ENCODE assay signal across 1 cellular context in the genomic region with DNA sequence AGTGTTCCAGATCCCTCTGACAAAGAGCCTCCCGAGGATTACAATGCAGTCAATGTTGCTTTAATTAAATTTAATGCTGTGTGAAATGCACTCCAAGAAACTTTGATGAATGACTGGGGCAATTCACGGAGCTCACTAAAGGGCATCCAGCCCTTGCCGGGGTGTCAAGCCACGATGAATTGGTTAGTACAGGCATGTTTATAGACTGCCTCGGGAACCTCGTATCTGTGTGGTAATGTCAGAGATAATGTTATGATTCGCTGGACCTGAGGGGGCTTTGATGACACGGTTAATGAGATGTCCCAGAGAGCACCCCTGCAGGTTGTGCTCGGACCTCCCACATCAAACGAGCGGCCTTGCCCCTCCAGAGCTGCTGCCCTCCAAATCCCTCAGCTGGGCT.
TF ChIP-seq lines count a peak whose summit lies in the region.

No MANE protein-coding gene starts in this region.

TF ChIP-seq in GM23338, 12 proteins besides CTCF, POLR2A, EP300 and RAD21 (continued from another document):
- TF ChIP-seq, protein P1, sequence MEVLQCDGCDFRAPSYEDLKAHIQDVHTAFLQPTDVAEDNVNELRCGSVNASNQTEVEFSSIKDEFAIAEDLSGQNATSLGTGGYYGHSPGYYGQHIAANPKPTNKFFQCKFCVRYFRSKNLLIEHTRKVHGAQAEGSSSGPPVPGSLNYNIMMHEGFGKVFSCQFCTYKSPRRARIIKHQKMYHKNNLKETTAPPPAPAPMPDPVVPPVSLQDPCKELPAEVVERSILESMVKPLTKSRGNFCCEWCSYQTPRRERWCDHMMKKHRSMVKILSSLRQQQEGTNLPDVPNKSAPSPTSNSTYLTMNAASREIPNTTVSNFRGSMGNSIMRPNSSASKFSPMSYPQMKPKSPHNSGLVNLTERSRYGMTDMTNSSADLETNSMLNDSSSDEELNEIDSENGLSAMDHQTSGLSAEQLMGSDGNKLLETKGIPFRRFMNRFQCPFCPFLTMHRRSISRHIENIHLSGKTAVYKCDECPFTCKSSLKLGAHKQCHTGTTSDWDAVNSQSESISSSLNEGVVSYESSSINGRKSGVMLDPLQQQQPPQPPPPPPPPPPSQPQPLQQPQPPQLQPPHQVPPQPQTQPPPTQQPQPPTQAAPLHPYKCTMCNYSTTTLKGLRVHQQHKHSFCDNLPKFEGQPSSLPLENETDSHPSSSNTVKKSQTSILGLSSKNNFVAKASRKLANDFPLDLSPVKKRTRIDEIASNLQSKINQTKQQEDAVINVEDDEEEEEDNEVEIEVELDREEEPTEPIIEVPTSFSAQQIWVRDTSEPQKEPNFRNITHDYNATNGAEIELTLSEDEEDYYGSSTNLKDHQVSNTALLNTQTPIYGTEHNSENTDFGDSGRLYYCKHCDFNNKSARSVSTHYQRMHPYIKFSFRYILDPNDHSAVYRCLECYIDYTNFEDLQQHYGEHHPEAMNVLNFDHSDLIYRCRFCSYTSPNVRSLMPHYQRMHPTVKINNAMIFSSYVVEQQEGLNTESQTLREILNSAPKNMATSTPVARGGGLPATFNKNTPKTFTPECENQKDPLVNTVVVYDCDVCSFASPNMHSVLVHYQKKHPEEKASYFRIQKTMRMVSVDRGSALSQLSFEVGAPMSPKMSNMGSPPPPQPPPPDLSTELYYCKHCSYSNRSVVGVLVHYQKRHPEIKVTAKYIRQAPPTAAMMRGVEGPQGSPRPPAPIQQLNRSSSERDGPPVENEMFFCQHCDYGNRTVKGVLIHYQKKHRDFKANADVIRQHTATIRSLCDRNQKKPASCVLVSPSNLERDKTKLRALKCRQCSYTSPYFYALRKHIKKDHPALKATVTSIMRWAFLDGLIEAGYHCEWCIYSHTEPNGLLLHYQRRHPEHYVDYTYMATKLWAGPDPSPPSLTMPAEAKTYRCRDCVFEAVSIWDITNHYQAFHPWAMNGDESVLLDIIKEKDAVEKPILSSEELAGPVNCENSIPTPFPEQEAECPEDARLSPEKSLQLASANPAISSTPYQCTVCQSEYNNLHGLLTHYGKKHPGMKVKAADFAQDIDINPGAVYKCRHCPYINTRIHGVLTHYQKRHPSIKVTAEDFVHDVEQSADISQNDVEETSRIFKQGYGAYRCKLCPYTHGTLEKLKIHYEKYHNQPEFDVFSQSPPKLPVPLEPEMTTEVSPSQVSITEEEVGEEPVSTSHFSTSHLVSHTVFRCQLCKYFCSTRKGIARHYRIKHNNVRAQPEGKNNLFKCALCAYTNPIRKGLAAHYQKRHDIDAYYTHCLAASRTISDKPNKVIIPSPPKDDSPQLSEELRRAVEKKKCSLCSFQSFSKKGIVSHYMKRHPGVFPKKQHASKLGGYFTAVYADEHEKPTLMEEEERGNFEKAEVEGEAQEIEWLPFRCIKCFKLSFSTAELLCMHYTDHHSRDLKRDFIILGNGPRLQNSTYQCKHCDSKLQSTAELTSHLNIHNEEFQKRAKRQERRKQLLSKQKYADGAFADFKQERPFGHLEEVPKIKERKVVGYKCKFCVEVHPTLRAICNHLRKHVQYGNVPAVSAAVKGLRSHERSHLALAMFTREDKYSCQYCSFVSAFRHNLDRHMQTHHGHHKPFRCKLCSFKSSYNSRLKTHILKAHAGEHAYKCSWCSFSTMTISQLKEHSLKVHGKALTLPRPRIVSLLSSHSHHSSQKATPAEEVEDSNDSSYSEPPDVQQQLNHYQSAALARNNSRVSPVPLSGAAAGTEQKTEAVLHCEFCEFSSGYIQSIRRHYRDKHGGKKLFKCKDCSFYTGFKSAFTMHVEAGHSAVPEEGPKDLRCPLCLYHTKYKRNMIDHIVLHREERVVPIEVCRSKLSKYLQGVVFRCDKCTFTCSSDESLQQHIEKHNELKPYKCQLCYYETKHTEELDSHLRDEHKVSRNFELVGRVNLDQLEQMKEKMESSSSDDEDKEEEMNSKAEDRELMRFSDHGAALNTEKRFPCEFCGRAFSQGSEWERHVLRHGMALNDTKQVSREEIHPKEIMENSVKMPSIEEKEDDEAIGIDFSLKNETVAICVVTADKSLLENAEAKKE (CRISPR knock-in tag; IDR thresholded peaks at IDR 0.05): no peak
- no peak for TF ChIP-seq CREB1 (CRISPR knock-in tag; IDR thresholded peaks at IDR 0.05; ENCODE audit: low read depth)
- no peak for TF ChIP-seq EZH2phosphoT487 (IDR thresholded peaks at IDR 0.05; ENCODE audit: unreplicated experiment)
- no peak for TF ChIP-seq STAT1 (IDR thresholded peaks at IDR 0.05; ENCODE audit: unreplicated experiment)
- no peak for TF ChIP-seq NANOG (IDR thresholded peaks at IDR 0.05; ENCODE audit: borderline replicate concordance)
- TF ChIP-seq, protein P2, sequence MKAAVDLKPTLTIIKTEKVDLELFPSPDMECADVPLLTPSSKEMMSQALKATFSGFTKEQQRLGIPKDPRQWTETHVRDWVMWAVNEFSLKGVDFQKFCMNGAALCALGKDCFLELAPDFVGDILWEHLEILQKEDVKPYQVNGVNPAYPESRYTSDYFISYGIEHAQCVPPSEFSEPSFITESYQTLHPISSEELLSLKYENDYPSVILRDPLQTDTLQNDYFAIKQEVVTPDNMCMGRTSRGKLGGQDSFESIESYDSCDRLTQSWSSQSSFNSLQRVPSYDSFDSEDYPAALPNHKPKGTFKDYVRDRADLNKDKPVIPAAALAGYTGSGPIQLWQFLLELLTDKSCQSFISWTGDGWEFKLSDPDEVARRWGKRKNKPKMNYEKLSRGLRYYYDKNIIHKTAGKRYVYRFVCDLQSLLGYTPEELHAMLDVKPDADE (IDR thresholded peaks at IDR 0.05): no peak
- no peak for TF ChIP-seq ZNF114 (CRISPR knock-in tag; IDR thresholded peaks at IDR 0.05)
- TF ChIP-seq ZNF331 (CRISPR knock-in tag; IDR thresholded peaks at IDR 0.05; ENCODE audit: low read depth): no peak
- TF ChIP-seq EZH2 (IDR thresholded peaks at IDR 0.05; ENCODE audit: low read depth, unreplicated experiment): no peak
TF ChIP-seq in GM23338: peak in this region for 0.
